Comparison of ENCODE assay signal across 25 cellular contexts in the genomic region with DNA sequence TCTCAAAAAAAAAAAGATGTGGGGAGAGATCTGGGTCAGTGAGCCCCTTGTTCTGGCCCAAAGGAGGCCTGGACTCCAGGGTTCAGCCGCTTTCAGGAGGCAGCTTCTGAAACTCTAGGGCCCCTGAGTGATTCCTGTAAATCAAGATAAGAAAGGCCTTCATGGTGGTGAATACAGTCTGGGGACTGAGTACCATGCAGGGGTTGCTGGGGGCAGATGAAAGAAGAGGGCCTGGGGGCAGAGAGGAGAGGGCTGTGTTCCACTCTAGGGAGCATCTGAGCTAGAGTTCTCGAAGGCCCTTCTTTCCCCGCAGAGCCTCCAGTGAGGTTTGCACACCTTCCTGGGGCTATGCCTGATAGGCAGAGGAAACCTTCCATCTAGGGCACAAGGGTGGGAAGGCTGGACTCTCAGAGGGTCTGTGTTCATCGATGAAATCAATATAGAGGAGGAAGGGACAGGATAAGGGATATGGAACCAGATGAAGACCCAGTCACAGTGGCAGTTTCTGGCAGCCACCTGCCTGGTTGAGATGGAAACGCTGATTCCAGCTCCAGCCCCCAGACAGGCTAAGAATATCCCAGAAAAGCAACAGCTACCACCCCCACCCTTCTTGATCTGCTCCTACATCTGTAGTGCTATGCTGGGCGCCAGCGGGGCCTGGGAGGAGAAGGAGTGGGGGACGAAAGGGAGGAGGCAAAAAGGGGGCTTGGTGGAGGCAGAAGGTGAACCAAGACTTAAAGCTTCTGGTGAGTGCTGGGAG. TPM values are rescaled to one million over a fixed set of nuclear protein-coding genes. Genes with fewer than 3 reads are reported as not detected.
DNase-seq lines count a peak whose midpoint lies in the region; ATAC-seq, FAIRE-seq and TF ChIP-seq lines count a peak whose summit lies in the region.
"Had no signal": no experiment of that assay in that cellular context is flagged by ENCODE, and none has a peak within 500 bp of the region (broad histone marks: within the 10 kb centered on the region; RNA-seq: fewer than 3 reads in every experiment).

No MANE protein-coding gene starts in this region.

- no peak overlapping the region for H3K4me3 Mint-ChIP-seq in type B pancreatic cell
- H3K4me3 Mint-ChIP-seq: CD8-positive, alpha-beta memory T cell had no signal

- no peak overlapping the region for H3K27ac Mint-ChIP-seq in type B pancreatic cell
- H3K27ac Mint-ChIP-seq: CD8-positive, alpha-beta memory T cell had no signal

- peak overlapping the region in 3 of 59 donors; percentile 5 to 14 (median 8) for H3K4me3 ChIP-seq in dorsolateral prefrontal cortex

- ATAC-seq in HG02870 (IDR thresholded peaks at IDR 0.05; ENCODE audit: unreplicated experiment) (no peak), GM21447 (IDR thresholded peaks at IDR 0.05; ENCODE audit: unreplicated experiment) (no peak)
- ATAC-seq: Right ventricle myocardium inferior had no signal

- H3K27ac ChIP-seq in dorsolateral prefrontal cortex, result peak overlapping the region in 57 of 59 donors; percentile 6 to 92 (median 81)
- H3K27ac ChIP-seq: C4-2B had no signal

- TF ChIP-seq POLR2A in H54 (IDR thresholded peaks at IDR 0.05; ENCODE audit: low read depth, low read length), result no peak

- TF ChIP-seq CTCF in dorsolateral prefrontal cortex (IDR thresholded peaks at IDR 0.05 in 54 of 56, conservative IDR thresholded peaks at IDR 0.05 in 2 of 56; ENCODE audit: low read depth in 1 of 56, partially characterized antibody in 56 of 56) (no peak), type B pancreatic cell (conservative IDR thresholded peaks at IDR 0.05) (no peak)

- DNase-seq in activated CD8-positive, alpha-beta memory T cell treated with anti-CD3 and anti-CD28 coated beads for 24 hours, result peak; percentile 38
- no peak for DNase-seq in activated CD8-positive, alpha-beta memory T cell treated with anti-CD3 and anti-CD28 coated beads, Interleukin-2, amount 50 U/mL, for 48 hours
- DNase-seq in dorsolateral prefrontal cortex (peak in 8 of 10 donors; percentile 35 to 85 (median 71)), nucleus accumbens (lab: John Stamatoyannopoulos, UW) (peak in 35 of 56 donors; percentile 8 to 82 (median 49)), type B pancreatic cell (ENCODE audit: extremely low spot score, unreplicated experiment) (peak; percentile 32), H54 (ENCODE audit: insufficient read length, low spot score) (no peak)
- DNase-seq: AML-193; CD8-positive, alpha-beta memory T cell; Karpas-422; MV-4-11; NCI-H1694; NCI-H2081; NCI-H2171; NCI-H345; NCI-H524; OCI-M1 had no signal

- peaks cover 0 to 38% (median 7%) of the 10 kb centered on the region in 45 donors for H3K27me3 ChIP-seq in dorsolateral prefrontal cortex

- no peaks in the 10 kb centered on the region for H3K4me1 Mint-ChIP-seq in type B pancreatic cell (ENCODE audit: unreplicated experiment)

- intact Hi-C loops in dorsolateral prefrontal cortex (cut with DNase I), result no loop called here

- FAIRE-seq in H54 (lab: Jason Lieb, UNC), result no peak
- FAIRE-seq: G401.6, GM18507, H1 had no signal

- no peaks in the 10 kb centered on the region for H3K36me3 Mint-ChIP-seq in type B pancreatic cell
- H3K36me3 Mint-ChIP-seq: CD8-positive, alpha-beta memory T cell had no signal

- peaks cover 85% of the 10 kb centered on the region for H3K27me3 Mint-ChIP-seq in type B pancreatic cell

- no peaks in the 10 kb centered on the region for H3K9me3 Mint-ChIP-seq in type B pancreatic cell

RNA-seq across cellular contexts. Expression of a gene that starts 4.7 kb away (rescaled TPM):
- total RNA-seq in dorsolateral prefrontal cortex, result 10 to 100 TPM; 19.1 to 99.0 (median 62.6) TPM
- 5.9 and 10.0 TPM in 2 replicates for total RNA-seq in type B pancreatic cell (ENCODE audit: low replicate concordance)
- total RNA-seq: CD8-positive, alpha-beta memory T cell; H1; Right ventricle myocardium inferior had no signal

RNA-seq across cellular contexts. Expression of a gene that starts 30.3 kb away (rescaled TPM):
- total RNA-seq in dorsolateral prefrontal cortex (1 to 10 TPM in 7 of 120 experiments, under 1 TPM in 55, not detected in 58; 0.23 to 2.2 (median 0.44) TPM), type B pancreatic cell (ENCODE audit: low replicate concordance) (12.5 and 51.1 TPM in 2 replicates)
- total RNA-seq: A172; CD8-positive, alpha-beta memory T cell; H1; M059J; Right ventricle myocardium inferior had no signal

RNA-seq across cellular contexts. Expression of a gene that starts 38.5 kb away (rescaled TPM):
- 1 to 10 TPM in 65 of 120 experiments, under 1 TPM in 14, not detected in 41; 0.57 to 5.4 (median 1.4) TPM for total RNA-seq in dorsolateral prefrontal cortex
- 77.3 and 179 TPM in 2 replicates for total RNA-seq in type B pancreatic cell (ENCODE audit: low replicate concordance)
- total RNA-seq: A172; CD8-positive, alpha-beta memory T cell; H1; Right ventricle myocardium inferior had no signal

Comparison
In these comparisons a context has a peak if more than half of its experiments do, and no peak if none do; other contexts are left out.
1. DNase-seq: peak in activated CD8-positive, alpha-beta memory T cell treated with anti-CD3 and anti-CD28 coated beads for 24 hours (single experiment), dorsolateral prefrontal cortex (8 of 10), nucleus accumbens (35 of 56) and type B pancreatic cell (single experiment); none in activated CD8-positive, alpha-beta memory T cell treated with anti-CD3 and anti-CD28 coated beads, Interleukin-2, amount 50 U/mL, for 48 hours (single experiment) and H54 (single experiment).
2. RNA of a gene that starts 38.5 kb away (total RNA-seq): 77.3 to 179 TPM in type B pancreatic cell; 0.57 to 5.4 TPM in dorsolateral prefrontal cortex; every median in the first group is over 10 times any median in the second.